Comparison of ENCODE assay signal across 18 cellular contexts in the genomic region with DNA sequence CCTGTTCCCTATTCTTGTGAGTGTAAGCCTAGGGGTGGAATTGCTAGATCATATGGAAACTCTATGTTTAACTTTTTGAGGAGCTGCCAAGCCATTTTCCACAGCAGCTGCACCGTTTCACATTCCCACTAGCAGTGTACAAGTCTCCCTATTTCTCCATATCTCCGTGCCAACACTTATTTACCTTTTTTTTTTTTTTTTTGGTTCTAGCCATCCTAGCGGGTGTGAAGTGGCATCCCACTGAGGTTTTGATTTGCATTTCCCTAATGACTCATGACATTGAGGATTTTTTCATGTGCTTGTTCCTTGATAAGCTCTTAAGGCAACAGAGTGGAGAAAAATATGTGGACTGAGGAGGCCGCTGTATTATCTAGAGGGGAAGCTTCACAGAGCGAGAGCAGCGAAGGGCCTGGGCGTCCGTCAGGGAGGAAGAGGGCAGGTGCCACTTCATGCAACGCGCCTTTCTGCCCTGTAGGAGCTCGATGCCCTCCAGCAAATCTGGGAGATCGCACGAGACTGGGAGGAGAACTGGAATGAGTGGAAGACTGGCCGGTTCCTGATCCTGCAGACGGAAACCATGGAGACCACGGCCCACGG. TPM values are rescaled to one million over a fixed set of nuclear protein-coding genes. Genes with fewer than 3 reads are reported as not detected.
DNase-seq lines count a peak whose midpoint lies in the region; ATAC-seq, FAIRE-seq and TF ChIP-seq lines count a peak whose summit lies in the region.
"Had no signal": no experiment of that assay in that cellular context is flagged by ENCODE, and none has a peak within 500 bp of the region (broad histone marks: within the 10 kb centered on the region; RNA-seq: fewer than 3 reads in every experiment).

No MANE protein-coding gene starts in this region.

- ATAC-seq in A549 (peak; percentile 27 to 48; a peak in 4 of 6 replicates), HG02610 (IDR thresholded peaks at IDR 0.05; ENCODE audit: unreplicated experiment) (no peak)
- ATAC-seq: activated CD8-positive, alpha-beta memory T cell treated with anti-CD3 and anti-CD28 coated beads, Interleukin-2, amount 10 ng/mL, durations not matched to agents 7 days and 5 days; stimulated activated memory B cell treated with anti-CD40 and anti-IgM and Interleukin-4, amounts not matched to agents 10 μg/mL and 1 μg/mL and 100 μg/mL, for 72 hours had no signal

- TF ChIP-seq RAD21 in A549 (conservative IDR thresholded peaks at IDR 0.05 in 1 of 2, IDR thresholded peaks at IDR 0.05 in 1 of 2), result no peak

- no peak for TF ChIP-seq POLR2A in A549 (IDR thresholded peaks at IDR 0.05; ENCODE audit: low read length)

- CTCF ChIA-PET in A549 (lab: Yijun Ruan, JAX), result interaction anchor here (0.6 to 1.8 kb wide), 7 partner anchors 25 to 306 kb away, joined by 3 to 13 read pairs (median 5); no protein-coding TSS in a partner anchor

- no peak overlapping the region for H3K9ac ChIP-seq in kidney (ENCODE audit: low read length in 2 of 2)
- H3K9ac ChIP-seq in smooth muscle cell (ENCODE audit: low read depth), result no peak overlapping the region
- H3K9ac ChIP-seq: GM23248 had no signal

- H3K9me3 ChIP-seq in A549 (no peaks in the 10 kb centered on the region), kidney (ENCODE audit: control insufficient read depth in 1 of 2, low read length in 2 of 2) (no peaks in the 10 kb centered on the region), smooth muscle cell (replicated peaks; ENCODE audit: low read depth) (no peaks in the 10 kb centered on the region)

- POLR2A ChIA-PET in A549 (lab: Yijun Ruan, JAX), result interaction anchor here (0.8 kb wide), 1 partner anchor 81 kb away, joined by 6 read pairs; no protein-coding TSS in a partner anchor

- FAIRE-seq in A549 (lab: Jason Lieb, UNC) (no peak), kidney (lab: Jason Lieb, UNC) (no peak)
- FAIRE-seq: urothelium cell line had no signal

- TF ChIP-seq EP300 in A549 (IDR thresholded peaks at IDR 0.05), result no peak

- H3K4me1 ChIP-seq in A549, result no peaks in the 10 kb centered on the region
- H3K4me1 ChIP-seq in kidney (ENCODE audit: control insufficient read depth in 1 of 2, insufficient read depth in 1 of 2, low read depth in 1 of 2, low read length in 2 of 2), result no peaks in the 10 kb centered on the region
- H3K4me1 ChIP-seq in smooth muscle cell (ENCODE audit: low read depth), result no peaks in the 10 kb centered on the region

- no peaks in the 10 kb centered on the region for H3K27me3 ChIP-seq in smooth muscle cell (ENCODE audit: low read depth)

- intact Hi-C loops in kidney (cut with DNase I), result no loop called here

- H3K36me3 ChIP-seq in kidney (ENCODE audit: control insufficient read depth in 1 of 2, insufficient read depth in 2 of 2, low read length in 2 of 2), result no peaks in the 10 kb centered on the region
- no peaks in the 10 kb centered on the region for H3K36me3 ChIP-seq in smooth muscle cell (ENCODE audit: low read depth)

- H3K79me2 ChIP-seq in smooth muscle cell (ENCODE audit: low read depth), result no peaks in the 10 kb centered on the region

- H3K4me3 ChIP-seq in A549, result no peak overlapping the region
- no peak overlapping the region for H3K4me3 ChIP-seq in kidney (ENCODE audit: low read length in 2 of 2)
- no peak overlapping the region for H3K4me3 ChIP-seq in smooth muscle cell
- H3K4me3 ChIP-seq: GM23248 had no signal

- H3K4me2 ChIP-seq in A549, result no peak overlapping the region
- H3K4me2 ChIP-seq in smooth muscle cell, result no peak overlapping the region

- TF ChIP-seq CTCF in A549 (IDR thresholded peaks at IDR 0.05) (no peak), kidney (IDR thresholded peaks at IDR 0.05; ENCODE audit: borderline replicate concordance, extremely low read depth, insufficient read depth) (no peak), smooth muscle cell (IDR thresholded peaks at IDR 0.05; ENCODE audit: borderline replicate concordance, insufficient read depth, poor library complexity, severe bottlenecking) (no peak)

- H4K20me1 ChIP-seq in smooth muscle cell (ENCODE audit: low read depth), result no peaks in the 10 kb centered on the region

- H3F3A ChIP-seq in smooth muscle cell (ENCODE audit: low read depth), result no peaks in the 10 kb centered on the region

- no peak overlapping the region for H3K27ac ChIP-seq in A549
- H3K27ac ChIP-seq in kidney (ENCODE audit: low read depth in 2 of 2, low read length in 2 of 2), result no peak overlapping the region
- no peak overlapping the region for H3K27ac ChIP-seq in smooth muscle cell (ENCODE audit: low read depth)
- H3K27ac ChIP-seq: GM23248, VCaP had no signal

- H2AFZ ChIP-seq in smooth muscle cell (ENCODE audit: low read depth), result no peak overlapping the region
- H2AFZ ChIP-seq: GM23248 had no signal

- WGBS in A549 (ENCODE audit: missing lambda C conversion rate), result 57% methylated on average over 17 of the region's 17 CpGs
- 61% methylated on average over 17 of the region's 17 CpGs for WGBS in smooth muscle cell (ENCODE audit: low lambda C conversion rate)

- no peak for DNase-seq in A549 (ENCODE audit: low read depth in 1 of 2, low spot score in 1 of 2)
- peak; percentile 63 for DNase-seq in M059J (ENCODE audit: low read depth)
- peak; percentile 94 for DNase-seq in amniotic epithelial cell (ENCODE audit: low read depth)
- DNase-seq in kidney, result peak; percentile 49
- DNase-seq in GM19240 (ENCODE audit: insufficient read length, low spot score), result no peak
- DNase-seq in activated CD4-positive, alpha-beta T cell treated with anti-CD3 and anti-CD28 coated beads, Interleukin-2, amount 50 U/mL, for 48 hours, result no peak
- no peak for DNase-seq in smooth muscle cell (lab: John Stamatoyannopoulos, UW; ENCODE audit: unreplicated experiment)
- DNase-seq: activated CD8-positive, alpha-beta memory T cell treated with anti-CD3 and anti-CD28 coated beads, Interleukin-2, amount 10 ng/mL, durations not matched to agents 7 days and 5 days; activated naive CD8-positive, alpha-beta T cell treated with anti-CD3 and anti-CD28 coated beads, Interleukin-2, amount 10 ng/mL, durations not matched to agents 7 days and 5 days; dermis blood vessel endothelial cell; GF-D8; GM23248; NCI-H1930; stimulated activated CD4-positive, alpha-beta T cell treated with anti-CD3 and anti-CD28 coated beads, Interleukin-4, amount 100 ng/mL, for 24 hours had no signal

TF ChIP-seq in A549, 52 proteins besides CTCF, POLR2A, EP300 and RAD21:
- TF ChIP-seq HOXB5 (CRISPR knock-in tag; IDR thresholded peaks at IDR 0.05), result no peak
- no peak for TF ChIP-seq GATA3 (IDR thresholded peaks at IDR 0.05; ENCODE audit: borderline replicate concordance)
- no peak for TF ChIP-seq JUN (IDR thresholded peaks at IDR 0.05)
- TF ChIP-seq, protein P1, sequence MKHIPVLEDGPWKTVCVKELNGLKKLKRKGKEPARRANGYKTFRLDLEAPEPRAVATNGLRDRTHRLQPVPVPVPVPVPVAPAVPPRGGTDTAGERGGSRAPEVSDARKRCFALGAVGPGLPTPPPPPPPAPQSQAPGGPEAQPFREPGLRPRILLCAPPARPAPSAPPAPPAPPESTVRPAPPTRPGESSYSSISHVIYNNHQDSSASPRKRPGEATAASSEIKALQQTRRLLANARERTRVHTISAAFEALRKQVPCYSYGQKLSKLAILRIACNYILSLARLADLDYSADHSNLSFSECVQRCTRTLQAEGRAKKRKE (CRISPR knock-in tag; IDR thresholded peaks at IDR 0.05; ENCODE audit: low read depth), result no peak
- no peak for TF ChIP-seq KDM5A (IDR thresholded peaks at IDR 0.05)
- TF ChIP-seq HES2 (IDR thresholded peaks at IDR 0.05), result no peak
- no peak for TF ChIP-seq PBX3 (IDR thresholded peaks at IDR 0.05)
- no peak for TF ChIP-seq NR3C1 (IDR thresholded peaks at IDR 0.05)
- no peak for TF ChIP-seq TFCP2L1 (CRISPR knock-in tag; IDR thresholded peaks at IDR 0.05)
- TF ChIP-seq CEBPB (IDR thresholded peaks at IDR 0.05), result no peak
- no peak for TF ChIP-seq MAZ (IDR thresholded peaks at IDR 0.05; ENCODE audit: borderline replicate concordance, low read depth, low read length)
- no peak for TF ChIP-seq SMC3 (IDR thresholded peaks at IDR 0.05)
- no peak for TF ChIP-seq TP53 (CRISPR knock-in tag; IDR thresholded peaks at IDR 0.05)
- no peak for TF ChIP-seq RNF2 (IDR thresholded peaks at IDR 0.05; ENCODE audit: borderline replicate concordance, low read depth)
- no peak for TF ChIP-seq BCL3 (IDR thresholded peaks at IDR 0.05)

RNA-seq across cellular contexts. Expression of gene DNAH2, which starts 50.0 kb away (rescaled TPM):
- polyA plus RNA-seq in A549 (2011; rRNA removed), result 0.08 TPM in 2 replicates
- polyA plus RNA-seq in A549 (2012; cell fraction: cytosol; rRNA removed), result 0.01 TPM in 2 replicates
- polyA plus RNA-seq in A549 (2012; cell fraction: nucleus; rRNA removed), result 0.02 and 0.13 TPM in 2 replicates
- polyA plus RNA-seq in A549 (2017; fragmentation: RNase III; extraction: RNeasy Plus Mini Kit Qiagen cat#74134 plus additional on column Dnase treatment), result 0.01 to 0.05 TPM (median 0.03 TPM) in 3 replicates
- 0.17 and 0.19 TPM in 2 replicates for polyA minus RNA-seq in A549 (2011; rRNA and poly(A)+ RNA removed)
- total RNA-seq in M059J (2014; rRNA removed; shearing (Covaris generic)), result 0.02 TPM in 1 of 2 replicates, not detected in the other
- total RNA-seq in kidney, result 0.66 TPM
- polyA plus RNA-seq in kidney (ENCODE audit: insufficient read depth, low read depth, low replicate concordance), result 0.17 TPM
- total RNA-seq in smooth muscle cell, result 0.49 TPM in 1 of 2 replicates, not detected in the other
- polyA plus RNA-seq in smooth muscle cell, result not detected in 2 replicates
- total RNA-seq: activated CD8-positive, alpha-beta memory T cell treated with anti-CD3 and anti-CD28 coated beads, Interleukin-2, amount 10 ng/mL, durations not matched to agents 7 days and 5 days; activated naive CD8-positive, alpha-beta T cell treated with anti-CD3 and anti-CD28 coated beads, Interleukin-2, amount 10 ng/mL, durations not matched to agents 7 days and 5 days; dermis blood vessel endothelial cell; GM23248 had no signal
- polyA plus RNA-seq: GM23248 had no signal

Comparison
In these comparisons a context has a peak if more than half of its experiments do, and no peak if none do; other contexts are left out.
1. DNase-seq: peak in M059J (single experiment), amniotic epithelial cell (single experiment) and kidney (single experiment); none in A549 (0 of 2), GM19240 (single experiment), activated CD4-positive, alpha-beta T cell treated with anti-CD3 and anti-CD28 coated beads, Interleukin-2, amount 50 U/mL, for 48 hours (0 of 2) and smooth muscle cell (single experiment).